In the genomic region with DNA sequence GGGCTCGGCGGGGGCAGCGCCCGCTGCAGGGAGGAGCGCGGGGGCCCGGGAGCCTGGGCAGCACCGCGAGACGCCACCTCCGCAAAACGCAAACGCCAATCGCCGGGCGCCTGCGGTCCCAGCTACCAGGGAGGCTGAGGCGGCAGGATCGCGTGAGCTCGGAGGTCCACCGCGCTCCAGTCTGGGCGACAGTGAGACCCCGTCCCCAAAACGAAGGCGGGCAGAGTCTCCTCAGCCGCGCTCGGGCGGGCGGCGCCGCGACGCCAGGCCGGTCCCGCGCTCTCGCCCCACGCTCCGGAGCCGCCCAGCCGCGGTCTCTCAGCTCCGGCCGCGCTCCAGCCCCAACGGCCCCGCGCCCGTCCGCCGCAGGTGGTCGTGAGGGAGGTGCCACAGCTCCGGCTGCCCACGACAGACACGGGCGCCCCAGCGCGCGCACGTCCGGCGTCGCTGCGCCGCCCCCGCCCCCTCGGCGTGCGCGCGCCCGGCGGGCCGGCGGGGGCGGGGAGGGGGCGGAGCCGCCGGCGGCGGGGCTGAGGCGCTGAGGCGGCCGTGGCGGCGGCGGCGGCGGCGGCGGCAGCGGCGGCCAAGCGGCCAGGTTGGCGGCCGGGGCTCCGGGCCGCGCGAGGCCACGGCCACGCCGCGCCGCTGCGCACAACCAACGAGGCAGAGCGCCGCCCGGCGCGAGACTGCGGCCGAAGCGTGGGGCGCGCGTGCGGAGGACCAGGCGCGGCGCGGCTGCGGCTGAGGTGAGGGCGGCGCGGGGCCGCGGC, we compare ENCODE assay signal across 8 cellular contexts. TPM values are rescaled to one million over a fixed set of nuclear protein-coding genes. Genes with fewer than 3 reads are reported as not detected.
DNase-seq lines count a peak whose midpoint lies in the region; ATAC-seq and TF ChIP-seq lines count a peak whose summit lies in the region.

A gene with protein sequence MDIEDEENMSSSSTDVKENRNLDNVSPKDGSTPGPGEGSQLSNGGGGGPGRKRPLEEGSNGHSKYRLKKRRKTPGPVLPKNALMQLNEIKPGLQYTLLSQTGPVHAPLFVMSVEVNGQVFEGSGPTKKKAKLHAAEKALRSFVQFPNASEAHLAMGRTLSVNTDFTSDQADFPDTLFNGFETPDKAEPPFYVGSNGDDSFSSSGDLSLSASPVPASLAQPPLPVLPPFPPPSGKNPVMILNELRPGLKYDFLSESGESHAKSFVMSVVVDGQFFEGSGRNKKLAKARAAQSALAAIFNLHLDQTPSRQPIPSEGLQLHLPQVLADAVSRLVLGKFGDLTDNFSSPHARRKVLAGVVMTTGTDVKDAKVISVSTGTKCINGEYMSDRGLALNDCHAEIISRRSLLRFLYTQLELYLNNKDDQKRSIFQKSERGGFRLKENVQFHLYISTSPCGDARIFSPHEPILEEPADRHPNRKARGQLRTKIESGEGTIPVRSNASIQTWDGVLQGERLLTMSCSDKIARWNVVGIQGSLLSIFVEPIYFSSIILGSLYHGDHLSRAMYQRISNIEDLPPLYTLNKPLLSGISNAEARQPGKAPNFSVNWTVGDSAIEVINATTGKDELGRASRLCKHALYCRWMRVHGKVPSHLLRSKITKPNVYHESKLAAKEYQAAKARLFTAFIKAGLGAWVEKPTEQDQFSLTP (plus strand): TSS at position 533 of the 770 bp plus-strand sequence. CDS start 97,077 bp downstream, outside the sequence.

- ATAC-seq in HG03196 (IDR thresholded peaks at IDR 0.05; ENCODE audit: unreplicated experiment): peak; percentile 60
- peak; percentile 70 for ATAC-seq in thoracic aorta (ENCODE audit: insufficient number of reproducible peaks, low FRiP score, low read depth)

- no peaks in the 10 kb centered on the region for H3K36me3 Mint-ChIP-seq in nephron progenitor cell (ENCODE audit: low read depth)

- H3K4me1 Mint-ChIP-seq in nephron progenitor cell: peaks cover 34% of the 10 kb centered on the region

- H3K4me3 Mint-ChIP-seq in nephron progenitor cell: peak within 1 kb of the TSS; percentile 92

- H3K27ac ChIP-seq in thoracic aorta: peak within 1 kb of the TSS; percentile 90 to 91

- H3K9me3 Mint-ChIP-seq in nephron progenitor cell: no peaks in the 10 kb centered on the region

- no peaks in the 10 kb centered on the region for H3K27me3 ChIP-seq in thoracic aorta (replicated peaks; ENCODE audit: insufficient read depth)

- no peaks in the 10 kb centered on the region for H3K9me3 ChIP-seq in thoracic aorta

- peak; percentile 53 to 71 for DNase-seq in NCI-H524 (lab: John Stamatoyannopoulos, UW)
- no peak for DNase-seq in NCI-H524 treated with DMSO at 0.1 percent for 48 hours (lab: John Stamatoyannopoulos, UW)
- DNase-seq in RKO (ENCODE audit: low spot score): peak; percentile 70
- peak; percentile 50 for DNase-seq in activated gamma-delta T cell (lab: John Stamatoyannopoulos, UW)
- DNase-seq in fibroblast of villous mesenchyme (ENCODE audit: low read depth): peak; percentile 60
- DNase-seq in nephron progenitor cell: peak; percentile 78
- no peak for DNase-seq in thoracic aorta (ENCODE audit: low spot score)

- H3K4me1 ChIP-seq in thoracic aorta (ENCODE audit: control insufficient read depth in 1 of 2, low read depth in 2 of 2): peaks cover 13 to 43% of the 10 kb centered on the region in 2 donors

- H3K4me3 ChIP-seq in fibroblast of villous mesenchyme (ENCODE audit: low read depth, low read length) (peak within 1 kb of the TSS; percentile 81), thoracic aorta (peak within 1 kb of the TSS; percentile 92)

- peaks cover 28% of the 10 kb centered on the region for H3K27me3 Mint-ChIP-seq in nephron progenitor cell (ENCODE audit: low read depth, poor library complexity)

- H3K27ac Mint-ChIP-seq in nephron progenitor cell: peak within 1 kb of the TSS; percentile 76

- TF ChIP-seq CTCF in fibroblast of villous mesenchyme (IDR thresholded peaks at IDR 0.05; ENCODE audit: insufficient read depth, low read depth, low read length) (no peak), nephron progenitor cell (IDR thresholded peaks at IDR 0.05) (no peak), thoracic aorta (IDR thresholded peaks at IDR 0.05) (no peak)

- H3K36me3 ChIP-seq in thoracic aorta: no peaks in the 10 kb centered on the region

RNA-seq across cellular contexts. Expression of the gene that starts here (rescaled TPM):
- total RNA-seq in fibroblast of villous mesenchyme: 14.5 and 16.4 TPM in 2 replicates
- total RNA-seq in thoracic aorta: 100 to 1,000 TPM; 124 to 201 TPM

Comparison
In these comparisons a context has a peak if more than half of its experiments do, and no peak if none do; other contexts are left out.
1. DNase-seq: peak in NCI-H524 (2 of 2), RKO (single experiment), activated gamma-delta T cell (single experiment), fibroblast of villous mesenchyme (single experiment) and nephron progenitor cell (single experiment); none in NCI-H524 treated with DMSO at 0.1 percent for 48 hours (single experiment) and thoracic aorta (single experiment).